Comparison of ENCODE assay signal across 24 cellular contexts in genomic region chr18:56330381-56331115, GRCh38.
DNase-seq lines count a peak whose midpoint lies in the region; ATAC-seq and TF ChIP-seq lines count a peak whose summit lies in the region.
"Had no signal": no experiment of that assay in that cellular context is flagged by ENCODE, and none has a peak within 500 bp of the region (broad histone marks: within the 10 kb centered on the region; RNA-seq: fewer than 3 reads in every experiment).

No MANE protein-coding gene starts in this region.

- no peak for ATAC-seq in HG02571 (IDR thresholded peaks at IDR 0.05; ENCODE audit: unreplicated experiment)
- no peak for ATAC-seq in HG02885 (IDR thresholded peaks at IDR 0.05; ENCODE audit: poor library complexity, unreplicated experiment)
- no peak for ATAC-seq in GM19328 (IDR thresholded peaks at IDR 0.05; ENCODE audit: unreplicated experiment)
- ATAC-seq: GM23338, K562, Panc1 had no signal

- H2AFZ ChIP-seq in Loucy (ENCODE audit: low read length), result no peak overlapping the region
- H2AFZ ChIP-seq: GM23338 had no signal

- no peaks in the 10 kb centered on the region for H3K4me1 ChIP-seq in Loucy (ENCODE audit: insufficient read depth, low read length, poor library complexity, severe bottlenecking)
- H3K4me1 ChIP-seq: BLaER1 had no signal

- DNase-seq in AG10803 (ENCODE audit: low read depth) (peak; percentile 51), dermis blood vessel endothelial cell (peak; percentile 69), left kidney (ENCODE audit: low read depth, low spot score) (peak; percentile 68), HCEC 1CT (no peak)
- DNase-seq: 8988T; ACHN; CD4-positive, CD25-positive, alpha-beta regulatory T cell; MG63; NCI-H1105 treated with DMSO at 0.1 percent for 48 hours; NCI-H146; NCI-H1930; NCI-H2107; NCI-H748 treated with DMSO at 0.1 percent for 48 hours; SHP77 treated with DMSO at 0.1 percent for 48 hours had no signal

- peak overlapping the region; percentile 11 for H3K9ac ChIP-seq in Loucy (ENCODE audit: low read depth, low read length, poor library complexity, severe bottlenecking)
- H3K9ac ChIP-seq: BLaER1 had no signal

- H3K36me3 ChIP-seq in Loucy (ENCODE audit: insufficient read depth, low read length), result no peaks in the 10 kb centered on the region
- H3K36me3 ChIP-seq: BLaER1, HAP-1, MG63 had no signal

- H3K9me2 ChIP-seq in Loucy (replicated peaks; ENCODE audit: low read depth, low read length), result no peaks in the 10 kb centered on the region

- H3K4me3 ChIP-seq in AG10803 (ENCODE audit: low read length) (no peak overlapping the region), Loucy (ENCODE audit: low read length, poor library complexity, severe bottlenecking) (no peak overlapping the region)
- H3K4me3 ChIP-seq: BLaER1, GM23338, HAP-1, K562, MG63, SK-N-MC had no signal

- TF ChIP-seq CTCF in AG10803 (conservative IDR thresholded peaks at IDR 0.05; ENCODE audit: low read length) (no peak), Loucy (conservative IDR thresholded peaks at IDR 0.05; ENCODE audit: low read length) (no peak)

- peak overlapping the region; percentile 26 for H3K4me2 ChIP-seq in Loucy (ENCODE audit: low read depth, low read length, poor library complexity, severe bottlenecking)
- H3K4me2 ChIP-seq: BLaER1, GM23338 had no signal

- H3K79me2 ChIP-seq in Loucy (ENCODE audit: insufficient read depth, low read length), result no peaks in the 10 kb centered on the region

- H3F3A ChIP-seq in Loucy (ENCODE audit: low read depth), result no peaks in the 10 kb centered on the region

- no peaks in the 10 kb centered on the region for H3K27me3 ChIP-seq in Loucy (ENCODE audit: insufficient read depth, low read length, poor library complexity, severe bottlenecking)
- H3K27me3 ChIP-seq: BLaER1, MG63 had no signal

- H4K20me1 ChIP-seq in Loucy (ENCODE audit: insufficient read depth, low read length, poor library complexity, severe bottlenecking), result no peaks in the 10 kb centered on the region
- H4K20me1 ChIP-seq: BLaER1 had no signal

- H3K9me3 ChIP-seq in Loucy (ENCODE audit: insufficient read depth, low read depth, low read length), result no peaks in the 10 kb centered on the region
- H3K9me3 ChIP-seq: BLaER1, HAP-1, MG63 had no signal
